ENCODE assay signal across 8 cellular contexts in genomic region chr1:211676106-211676583, GRCh38.
DNase-seq lines count a peak whose midpoint lies in the region; ATAC-seq and TF ChIP-seq lines count a peak whose summit lies in the region.

No MANE protein-coding gene starts in this region.

- no peak overlapping the region for H3K27ac ChIP-seq in RWPE2 (ENCODE audit: poor library complexity, severe bottlenecking)
- H3K27ac ChIP-seq in rectal smooth muscle tissue (ENCODE audit: low read depth, low read length), result no peak overlapping the region

- peaks cover 6% of the 10 kb centered on the region for H3K4me1 ChIP-seq in ES-I3 (ENCODE audit: insufficient read depth, low read length)
- no peaks in the 10 kb centered on the region for H3K4me1 ChIP-seq in RWPE2 (ENCODE audit: insufficient read depth, poor library complexity, severe bottlenecking)
- peaks cover 3% of the 10 kb centered on the region for H3K4me1 ChIP-seq in rectal smooth muscle tissue (ENCODE audit: control insufficient read depth, insufficient read depth, low read length)

- TF ChIP-seq CTCF in RWPE2 (IDR thresholded peaks at IDR 0.05; ENCODE audit: poor library complexity, severe bottlenecking) (no peak), fibroblast of mammary gland (conservative IDR thresholded peaks at IDR 0.05; ENCODE audit: control insufficient read depth, insufficient read depth, low read depth, low read length) (no peak)

- ATAC-seq in RWPE2 (ENCODE audit: low read depth) (no peak), GM21390 (IDR thresholded peaks at IDR 0.05; ENCODE audit: unreplicated experiment) (no peak), GM21786 (IDR thresholded peaks at IDR 0.05; ENCODE audit: unreplicated experiment) (no peak)

- H3K9ac ChIP-seq in ES-I3 (ENCODE audit: low read depth, low read length), result peak overlapping the region; percentile 75; the same call in 1 of the 2 replicates
- no peak overlapping the region for H3K9ac ChIP-seq in rectal smooth muscle tissue (ENCODE audit: low read length)

- peaks cover 3% of the 10 kb centered on the region; the same call in 1 of the 2 replicates for H3K36me3 ChIP-seq in ES-I3 (ENCODE audit: insufficient read depth, low read length)
- H3K36me3 ChIP-seq in RWPE2 (ENCODE audit: low read depth), result peaks cover 9% of the 10 kb centered on the region; the same call in 1 of the 2 replicates
- no peaks in the 10 kb centered on the region for H3K36me3 ChIP-seq in rectal smooth muscle tissue (ENCODE audit: control insufficient read depth, insufficient read depth, low read length)

- peak overlapping the region; percentile 89 for H3K4me3 ChIP-seq in RWPE2 (ENCODE audit: severe bottlenecking)
- peak overlapping the region; percentile 88 for H3K4me3 ChIP-seq in fibroblast of mammary gland (ENCODE audit: control insufficient read depth, low read depth, low read length)
- H3K4me3 ChIP-seq in rectal smooth muscle tissue (ENCODE audit: low read length), result peak overlapping the region; percentile 75

- H3K27me3 ChIP-seq in RWPE2 (ENCODE audit: insufficient read depth, poor library complexity, severe bottlenecking), result no peaks in the 10 kb centered on the region
- no peaks in the 10 kb centered on the region for H3K27me3 ChIP-seq in rectal smooth muscle tissue (ENCODE audit: control insufficient read depth, insufficient read depth, low read length)

- DNase-seq in RWPE2 (ENCODE audit: low spot score) (no peak), fibroblast of mammary gland (ENCODE audit: low read depth) (no peak), NAMALWA (ENCODE audit: low spot score) (no peak), NCI-H187 treated with DMSO at 0.1 percent for 48 hours (lab: John Stamatoyannopoulos, UW) (no peak)

- H3K9me3 ChIP-seq in ES-I3 (ENCODE audit: control insufficient read depth, insufficient read depth, low read length) (no peaks in the 10 kb centered on the region), RWPE2 (ENCODE audit: severe bottlenecking) (no peaks in the 10 kb centered on the region)
